ENCODE assay signal across 24 cellular contexts in the genomic region with DNA sequence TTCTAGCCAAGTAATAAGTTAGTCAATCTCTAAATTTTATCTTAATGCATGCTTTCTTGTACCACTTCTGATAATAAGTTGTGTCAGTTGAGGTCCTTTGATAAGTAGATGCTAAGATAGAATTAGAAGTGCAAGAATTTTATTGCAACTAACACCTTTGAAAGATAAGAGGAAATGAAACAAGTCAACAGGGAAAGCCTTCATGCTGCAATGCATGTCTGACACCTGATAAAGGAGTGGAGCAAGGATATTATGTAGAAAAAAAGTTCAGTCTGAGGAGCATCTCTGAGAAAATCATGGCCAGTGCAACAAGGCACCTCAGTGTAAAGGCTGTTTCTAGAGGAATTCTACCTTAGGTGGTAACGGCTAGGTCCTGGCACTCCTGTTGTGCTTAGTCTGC.
DNase-seq lines count a peak whose midpoint lies in the region; ATAC-seq, FAIRE-seq and TF ChIP-seq lines count a peak whose summit lies in the region.
"Had no signal": no experiment of that assay in that cellular context is flagged by ENCODE, and none has a peak within 500 bp of the region (broad histone marks: within the 10 kb centered on the region; RNA-seq: fewer than 3 reads in every experiment).

No MANE protein-coding gene starts in this region.

- no peak for FAIRE-seq in H1 (lab: Jason Lieb, UNC)
- FAIRE-seq: GM18507 had no signal

- ATAC-seq in GM18867 (IDR thresholded peaks at IDR 0.05; ENCODE audit: unreplicated experiment): peak; percentile 62
- no peak for ATAC-seq in stimulated activated memory B cell treated with anti-CD40 and anti-IgM and Interleukin-4, amounts not matched to agents 10 μg/mL and 1 μg/mL and 100 μg/mL, for 72 hours
- ATAC-seq: PC-3 had no signal

- DNase-seq in H1 (ENCODE audit: low read depth in 1 of 2, low spot score in 2 of 2) (no peak), coronary artery (ENCODE audit: low spot score) (no peak), immature natural killer cell (no peak), colonic mucosa (no peak)
- DNase-seq: Caco-2; CD4-positive, alpha-beta T cell; DMS 273 treated with DMSO at 0.1 percent for 48 hours; DMS79 treated with DMSO at 0.1 percent for 48 hours; GM23248; HCEC 1CT; KBM-7; NCI-H1105 treated with DMSO at 0.1 percent for 48 hours; NCI-H1694; NCI-H2081; NCI-H2171; NCI-H345; NCI-H524 treated with DMSO at 0.1 percent for 48 hours; PC-3; Right ventricle myocardium superior had no signal

- CTCF ChIA-PET in H1 (lab: Charles Lee; ENCODE audit: partially characterized antibody): no interaction called here

- no peaks in the 10 kb centered on the region for H3K9me3 Mint-ChIP-seq in stimulated activated memory B cell treated with anti-CD40 and anti-IgM and Interleukin-4, amounts not matched to agents 10 μg/mL and 1 μg/mL and 100 μg/mL, for 72 hours
- peaks cover 0 to 2% (median 0%) of the 10 kb centered on the region in 6 donors for H3K9me3 Mint-ChIP-seq in immature natural killer cell
- H3K9me3 Mint-ChIP-seq: CD4-positive, alpha-beta T cell had no signal

- H3K9ac ChIP-seq in OCI-LY1 (ENCODE audit: low read length): peak overlapping the region; percentile 75
- no peak overlapping the region for H3K9ac ChIP-seq in H1 (replicated peaks in 1 of 4; ENCODE audit: extremely low read depth in 1 of 4, low read depth in 3 of 4, low read length in 3 of 4)
- no peak overlapping the region for H3K9ac ChIP-seq in colonic mucosa (ENCODE audit: low read depth in 2 of 2, low read length in 2 of 2)
- H3K9ac ChIP-seq: BLaER1, GM23248 had no signal

- H3K79me2 ChIP-seq in OCI-LY1 (ENCODE audit: insufficient read depth, low read length): no peaks in the 10 kb centered on the region
- H3K79me2 ChIP-seq in H1 (ENCODE audit: control insufficient read depth in 1 of 2, insufficient read depth in 2 of 2, low read length in 2 of 2): no peaks in the 10 kb centered on the region

- TF ChIP-seq CTCF in OCI-LY1 (IDR thresholded peaks at IDR 0.05; ENCODE audit: low read length) (no peak), H1 (IDR thresholded peaks at IDR 0.05; ENCODE audit: control extremely low read depth in 1 of 3, insufficient read depth in 1 of 3, low read depth in 1 of 3, low read length in 3 of 3) (no peak), coronary artery (IDR thresholded peaks at IDR 0.05) (no peak), colonic mucosa (IDR thresholded peaks at IDR 0.05) (no peak)

- no peak overlapping the region for H2BK15ac ChIP-seq in H1 (ENCODE audit: low read length)

- TF ChIP-seq RAD21 in H1 (IDR thresholded peaks at IDR 0.05 in 1 of 2, conservative IDR thresholded peaks at IDR 0.05 in 1 of 2; ENCODE audit: low read depth in 2 of 2, low read length in 2 of 2): no peak

- no peaks in the 10 kb centered on the region; the same call in 1 of the 2 replicates for H3F3A ChIP-seq in OCI-LY1 (ENCODE audit: insufficient read depth, low read length)

- H4K8ac ChIP-seq in H1 (ENCODE audit: extremely low read depth, insufficient read depth, low read length): no peak overlapping the region

- H3K56ac ChIP-seq in H1 (replicated peaks; ENCODE audit: insufficient read length, low read depth, low read length): no peak overlapping the region

- H3K4me1 Mint-ChIP-seq in stimulated activated memory B cell treated with anti-CD40 and anti-IgM and Interleukin-4, amounts not matched to agents 10 μg/mL and 1 μg/mL and 100 μg/mL, for 72 hours: peaks cover 13% of the 10 kb centered on the region
- no peaks in the 10 kb centered on the region for H3K4me1 Mint-ChIP-seq in immature natural killer cell

- H2BK120ac ChIP-seq in H1 (replicated peaks; ENCODE audit: low read depth, low read length): peak overlapping the region; percentile 22

- H3K4me2 ChIP-seq in OCI-LY1 (ENCODE audit: low read length) (peak overlapping the region; percentile 45; the same call in 1 of the 2 replicates), H1 (ENCODE audit: insufficient read depth in 1 of 2, low read depth in 2 of 2, low read length in 2 of 2) (no peak overlapping the region)
- H3K4me2 ChIP-seq: BLaER1 had no signal

- no peak overlapping the region for H2BK12ac ChIP-seq in H1 (ENCODE audit: low read depth, low read length)

- no peaks in the 10 kb centered on the region for H3K27me3 ChIP-seq in OCI-LY1 (ENCODE audit: insufficient read depth, low read length)
- no peaks in the 10 kb centered on the region for H3K27me3 ChIP-seq in H1 (replicated peaks in 1 of 4; ENCODE audit: control insufficient read depth in 3 of 4, extremely low read depth in 1 of 4, insufficient read depth in 3 of 4, low read length in 3 of 4)
- H3K27me3 ChIP-seq in colonic mucosa: peaks cover 4% of the 10 kb centered on the region

- no peaks in the 10 kb centered on the region for H3K9me2 ChIP-seq in OCI-LY1 (ENCODE audit: low read depth, low read length)

- H2AFZ ChIP-seq in OCI-LY1 (ENCODE audit: low read length) (no peak overlapping the region), H1 (ENCODE audit: low read length) (no peak overlapping the region)
- H2AFZ ChIP-seq: GM23248 had no signal

- no peak overlapping the region for H3K4me3 Mint-ChIP-seq in stimulated activated memory B cell treated with anti-CD40 and anti-IgM and Interleukin-4, amounts not matched to agents 10 μg/mL and 1 μg/mL and 100 μg/mL, for 72 hours
- no peak overlapping the region for H3K4me3 Mint-ChIP-seq in immature natural killer cell
- H3K4me3 Mint-ChIP-seq: CD4-positive, alpha-beta T cell had no signal

- H2BK20ac ChIP-seq in H1 (ENCODE audit: low read length): no peak overlapping the region

- H3K23me2 ChIP-seq in H1 (ENCODE audit: low read depth, low read length): no peaks in the 10 kb centered on the region

- H3K14ac ChIP-seq in H1 (ENCODE audit: insufficient read length): no peak overlapping the region

- no peak overlapping the region for H3K4me3 ChIP-seq in OCI-LY1 (ENCODE audit: low read depth, low read length, poor library complexity, severe bottlenecking)
- no peak overlapping the region for H3K4me3 ChIP-seq in H1 (ENCODE audit: extremely low read depth in 1 of 4, insufficient read depth in 2 of 4, low read depth in 3 of 4, low read length in 4 of 4)
- no peak overlapping the region for H3K4me3 ChIP-seq in coronary artery
- no peak overlapping the region for H3K4me3 ChIP-seq in colonic mucosa
- H3K4me3 ChIP-seq: BLaER1, GM23248 had no signal

- intact Hi-C loops in colonic mucosa (cut with DNase I): no loop called here

- TF ChIP-seq POLR2A in H1 (IDR thresholded peaks at IDR 0.05; ENCODE audit: control extremely low read depth in 1 of 2, low read depth in 2 of 2, low read length in 2 of 2): no peak

- H3K23ac ChIP-seq in H1 (ENCODE audit: insufficient read length): no peak overlapping the region

- H2AK5ac ChIP-seq in H1 (ENCODE audit: low read depth, low read length): no peak overlapping the region

- no peak overlapping the region for H3K18ac ChIP-seq in H1 (ENCODE audit: extremely low read depth, low read length)

- H3K4me1 ChIP-seq in OCI-LY1 (ENCODE audit: insufficient read depth, low read length, severe bottlenecking) (peaks cover 56% of the 10 kb centered on the region), H1 (replicated peaks in 1 of 4; ENCODE audit: control insufficient read depth in 3 of 4, insufficient read depth in 4 of 4, low read length in 3 of 4) (peaks cover 0 to 4% (median 0%) of the 10 kb centered on the region in 4 experiments; a peak in 2 of 7 replicates), colonic mucosa (no peaks in the 10 kb centered on the region)
- H3K4me1 ChIP-seq: BLaER1 had no signal

- no peaks in the 10 kb centered on the region for H3K79me1 ChIP-seq in H1 (ENCODE audit: low read depth, low read length)

- peak overlapping the region; percentile 98 for H3K27ac ChIP-seq in OCI-LY1 (ENCODE audit: low read depth, low read length, poor library complexity, severe bottlenecking)
- no peak overlapping the region for H3K27ac ChIP-seq in H1 (ENCODE audit: low read depth, low read length)
- no peak overlapping the region for H3K27ac ChIP-seq in coronary artery
- no peak overlapping the region for H3K27ac ChIP-seq in colonic mucosa
- H3K27ac ChIP-seq: BLaER1, GM23248 had no signal

- H4K5ac ChIP-seq in H1 (ENCODE audit: insufficient read length, low read depth, low read length): no peak overlapping the region

- H3K4ac ChIP-seq in H1 (replicated peaks; ENCODE audit: insufficient read length, low read depth, low read length): no peak overlapping the region

- H3K27ac Mint-ChIP-seq in stimulated activated memory B cell treated with anti-CD40 and anti-IgM and Interleukin-4, amounts not matched to agents 10 μg/mL and 1 μg/mL and 100 μg/mL, for 72 hours: peak overlapping the region; percentile 85
- no peak overlapping the region for H3K27ac Mint-ChIP-seq in immature natural killer cell
- H3K27ac Mint-ChIP-seq: CD4-positive, alpha-beta T cell had no signal

- 55% methylated on average over 1 of the region's 1 CpG; no CpG with 5 or more reads in 1 of the 2 experiments for WGBS in H1 (ENCODE audit: extremely low coverage in 1 of 2, insufficient coverage in 1 of 2, insufficient read length in 1 of 2, insufficient replicate concordance in 2 of 2, low coverage in 1 of 2, low lambda C conversion rate in 2 of 2, missing lambda C conversion rate in 1 of 2), 2 experiments

- H2BK5ac ChIP-seq in H1 (ENCODE audit: low read depth, low read length): no peak overlapping the region

- no peaks in the 10 kb centered on the region for H3K27me3 Mint-ChIP-seq in stimulated activated memory B cell treated with anti-CD40 and anti-IgM and Interleukin-4, amounts not matched to agents 10 μg/mL and 1 μg/mL and 100 μg/mL, for 72 hours
- peaks cover 4 to 8% (median 4%) of the 10 kb centered on the region in 3 donors for H3K27me3 Mint-ChIP-seq in immature natural killer cell (ENCODE audit: low read depth in 3 of 3)
- H3K27me3 Mint-ChIP-seq: CD4-positive, alpha-beta T cell had no signal

- POLR2A ChIA-PET in H1 (lab: Charles Lee; ENCODE audit: partially characterized antibody): no interaction called here

- H3K36me3 Mint-ChIP-seq in stimulated activated memory B cell treated with anti-CD40 and anti-IgM and Interleukin-4, amounts not matched to agents 10 μg/mL and 1 μg/mL and 100 μg/mL, for 72 hours: no peaks in the 10 kb centered on the region
- H3K36me3 Mint-ChIP-seq in immature natural killer cell: no peaks in the 10 kb centered on the region

- H4K20me1 ChIP-seq in OCI-LY1 (ENCODE audit: insufficient read depth, low read length) (no peaks in the 10 kb centered on the region), H1 (replicated peaks in 1 of 2; ENCODE audit: control insufficient read depth in 1 of 2, insufficient read depth in 2 of 2, low read length in 2 of 2) (no peaks in the 10 kb centered on the region)
- H4K20me1 ChIP-seq: BLaER1 had no signal

- H3K36me3 ChIP-seq in OCI-LY1 (ENCODE audit: insufficient read depth, low read length) (no peaks in the 10 kb centered on the region), H1 (ENCODE audit: control insufficient read depth in 2 of 4, insufficient read depth in 4 of 4, low read length in 3 of 4) (no peaks in the 10 kb centered on the region), colonic mucosa (no peaks in the 10 kb centered on the region)
- H3K36me3 ChIP-seq: BLaER1 had no signal

- no peak overlapping the region for H4K91ac ChIP-seq in H1 (replicated peaks; ENCODE audit: insufficient read length, low read length)

- TF ChIP-seq EP300 in H1 (IDR thresholded peaks at IDR 0.05; ENCODE audit: borderline replicate concordance in 1 of 2, low read depth in 2 of 2, low read length in 2 of 2): no peak

- H3K9me3 ChIP-seq in OCI-LY1 (ENCODE audit: low read length): no peaks in the 10 kb centered on the region
- no peaks in the 10 kb centered on the region for H3K9me3 ChIP-seq in H1 (ENCODE audit: insufficient read depth in 2 of 2, low read depth in 1 of 2, low read length in 1 of 2)
- no peaks in the 10 kb centered on the region for H3K9me3 ChIP-seq in colonic mucosa
- H3K9me3 ChIP-seq: BLaER1, Caco-2 had no signal
